1 cellular context compared by ENCODE assay signal in the genomic region with DNA sequence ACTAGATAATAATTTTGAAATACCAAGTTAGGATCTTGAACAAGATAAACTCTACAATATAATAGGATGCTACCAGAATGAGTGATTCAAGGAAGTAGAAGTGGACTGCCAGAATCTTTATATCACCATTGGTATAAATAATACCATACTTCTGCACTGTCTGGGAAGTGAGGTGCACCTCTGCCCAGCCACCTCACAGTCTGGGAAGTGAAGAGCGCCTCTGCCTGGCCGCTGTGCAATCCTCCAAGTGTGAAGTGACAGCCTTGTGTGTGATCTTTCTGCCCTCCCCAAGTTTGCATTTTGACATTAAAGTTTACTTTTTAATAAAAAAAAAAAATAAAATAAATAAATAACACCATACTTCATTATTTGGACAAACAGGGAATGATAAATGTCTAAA.
TF ChIP-seq lines count a peak whose summit lies in the region.

No MANE protein-coding gene starts in this region.

TF ChIP-seq in H1, 55 proteins besides CTCF, POLR2A, EP300 and RAD21:
- TF ChIP-seq TAF7 (optimal IDR thresholded peaks at IDR 0.05; ENCODE audit: borderline replicate concordance, low read depth, low read length) (no peak), SRF (IDR thresholded peaks at IDR 0.05; ENCODE audit: low read depth, low read length) (no peak), SAP30 (IDR thresholded peaks at IDR 0.05; ENCODE audit: insufficient read depth, insufficient replicate concordance, low read length) (no peak), SP1 (IDR thresholded peaks at IDR 0.05; ENCODE audit: low read depth, low read length) (no peak), KDM1A (IDR thresholded peaks at IDR 0.05; ENCODE audit: borderline replicate concordance, low read length) (no peak), JUN (IDR thresholded peaks at IDR 0.05; ENCODE audit: low read depth, low read length) (no peak), NRF1 (IDR thresholded peaks at IDR 0.05; ENCODE audit: low read depth, low read length) (no peak), EZH2 (IDR thresholded peaks at IDR 0.05; ENCODE audit: low read depth, low read length, severe bottlenecking) (no peak), TAF1 (IDR thresholded peaks at IDR 0.05; ENCODE audit: low read depth, low read length) (no peak)
TF ChIP-seq in H1: peak in this region for 0.
